ENCODE assay signal across 9 cellular contexts in the genomic region with DNA sequence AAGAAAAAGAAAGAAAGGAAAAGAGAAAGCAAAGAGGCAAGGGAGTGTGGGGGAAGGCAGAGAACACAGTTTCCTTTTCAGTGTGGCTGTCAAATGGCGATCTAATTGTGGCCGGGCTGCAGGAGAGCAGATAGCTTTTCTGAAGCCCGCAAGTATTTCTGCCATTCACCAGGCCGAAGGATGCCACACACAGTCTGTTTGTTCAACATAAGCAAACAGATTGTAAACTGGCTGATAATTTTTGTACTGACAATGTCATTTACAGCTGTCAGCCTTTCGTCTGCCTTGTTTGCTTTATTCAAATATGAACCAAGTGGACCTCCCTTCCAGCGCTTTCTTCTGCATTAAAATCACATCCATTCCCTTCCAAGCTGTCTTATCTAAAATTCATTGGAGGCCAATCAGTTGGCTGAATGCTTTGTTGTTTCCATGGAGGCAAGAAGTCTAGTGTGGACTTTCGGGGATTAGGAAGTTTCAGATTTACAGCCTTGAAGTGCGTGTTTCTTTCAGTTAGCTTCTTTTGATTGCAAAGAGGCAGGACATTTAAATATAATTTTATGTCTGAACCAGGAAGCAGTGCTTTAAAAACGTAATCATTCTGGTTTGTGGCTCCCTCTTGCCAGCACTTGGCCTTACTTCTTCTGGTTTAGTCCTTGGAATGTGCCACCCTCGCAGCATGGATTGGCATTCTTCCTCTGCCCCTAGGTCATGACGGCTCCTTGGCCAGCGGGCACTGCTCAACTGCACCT.
DNase-seq lines count a peak whose midpoint lies in the region; ATAC-seq and TF ChIP-seq lines count a peak whose summit lies in the region.
"Had no signal": no experiment of that assay in that cellular context is flagged by ENCODE, and none has a peak within 500 bp of the region (broad histone marks: within the 10 kb centered on the region; RNA-seq: fewer than 3 reads in every experiment).

No MANE protein-coding gene starts in this region.

- CTCF ChIA-PET in CD8-positive, alpha-beta memory T cell (lab: Charles Lee): no interaction called here
- CTCF ChIA-PET in MCF 10A (lab: Yijun Ruan, JAX): interaction anchor here (0.6 to 2.4 kb wide), 16 partner anchors 9 to 281 kb away, joined by 3 to 29 read pairs (median 3); no protein-coding TSS in a partner anchor

- POLR2A ChIA-PET in CD8-positive, alpha-beta memory T cell (lab: Charles Lee): no interaction called here
- POLR2A ChIA-PET in MCF 10A (lab: Yijun Ruan, JAX): interaction anchor here (0.7 to 2.7 kb wide), 11 partner anchors 10 to 360 kb away, joined by 3 to 33 read pairs (median 6); no protein-coding TSS in a partner anchor
- POLR2A ChIA-PET in naive thymus-derived CD8-positive, alpha-beta T cell (lab: Charles Lee): no interaction called here

- H3K27me3 Mint-ChIP-seq in CD8-positive, alpha-beta memory T cell: peaks cover 0 to 5% of the 10 kb centered on the region in 2 donors
- no peaks in the 10 kb centered on the region for H3K27me3 Mint-ChIP-seq in MCF 10A (ENCODE audit: insufficient read depth, unreplicated experiment)
- H3K27me3 Mint-ChIP-seq in naive thymus-derived CD8-positive, alpha-beta T cell: peaks cover 7 to 44% (median 13%) of the 10 kb centered on the region in 5 donors

- H3K27ac Mint-ChIP-seq in CD8-positive, alpha-beta memory T cell: peak overlapping the region in 1 of 8 donors; percentile 88
- peak overlapping the region; percentile 5 for H3K27ac Mint-ChIP-seq in MCF 10A (ENCODE audit: low read depth, unreplicated experiment)
- H3K27ac Mint-ChIP-seq in naive thymus-derived CD8-positive, alpha-beta T cell: peak overlapping the region in 2 of 10 donors; percentile 27 to 42

- H2AFZ ChIP-seq in MM.1S (ENCODE audit: low read length): peak overlapping the region; percentile 92

- peak overlapping the region; percentile 85 for H3K4me2 ChIP-seq in MM.1S (ENCODE audit: low read depth, low read length)

- H3K4me1 ChIP-seq in CD8-positive, alpha-beta memory T cell (ENCODE audit: insufficient read depth, low read length): no peaks in the 10 kb centered on the region
- 0 out of 2 replicates have a peak, but pooled peaks cover 5% of the 10 kb centered on the region for H3K4me1 ChIP-seq in MM.1S (ENCODE audit: low read length)

- no peaks in the 10 kb centered on the region for H3F3A ChIP-seq in MM.1S (ENCODE audit: insufficient read depth, low read length)

- H3K9me3 Mint-ChIP-seq in CD8-positive, alpha-beta memory T cell: peaks cover 0 to 16% (median 3%) of the 10 kb centered on the region in 5 donors
- no peaks in the 10 kb centered on the region for H3K9me3 Mint-ChIP-seq in MCF 10A (ENCODE audit: unreplicated experiment)
- H3K9me3 Mint-ChIP-seq in naive thymus-derived CD8-positive, alpha-beta T cell: peaks cover 0 to 6% (median 0%) of the 10 kb centered on the region in 9 donors

- H3K9me2 ChIP-seq in MM.1S (replicated peaks; ENCODE audit: insufficient read depth, low read length): no peaks in the 10 kb centered on the region

- no peaks in the 10 kb centered on the region for H3K9me3 ChIP-seq in CD8-positive, alpha-beta memory T cell (ENCODE audit: low read length)
- H3K9me3 ChIP-seq in MM.1S (replicated peaks; ENCODE audit: insufficient read depth, low read length): no peaks in the 10 kb centered on the region

- peak overlapping the region; percentile 43 for H3K27ac ChIP-seq in CD8-positive, alpha-beta memory T cell (ENCODE audit: low read depth, low read length)
- peak overlapping the region; percentile 44; the same call in 1 of the 2 replicates for H3K27ac ChIP-seq in MM.1S (ENCODE audit: low read length)

- H3K9ac ChIP-seq in MM.1S (ENCODE audit: low read length): peak overlapping the region; percentile 34

- no peaks in the 10 kb centered on the region for H3K36me3 ChIP-seq in CD8-positive, alpha-beta memory T cell (ENCODE audit: insufficient read depth, low read length)
- H3K36me3 ChIP-seq in MM.1S (replicated peaks; ENCODE audit: insufficient read depth, low read length): no peaks in the 10 kb centered on the region

- H3K4me3 Mint-ChIP-seq in CD8-positive, alpha-beta memory T cell: peak overlapping the region in 1 of 7 donors; percentile 13
- H3K4me3 Mint-ChIP-seq in MCF 10A (ENCODE audit: unreplicated experiment): peak overlapping the region; percentile 20
- H3K4me3 Mint-ChIP-seq in naive thymus-derived CD8-positive, alpha-beta T cell: peak overlapping the region in 9 of 10 donors; percentile 36 to 81 (median 67)

- no TSS peak for BruUV-seq in MCF 10A (replicated peaks; lab: Mats Ljungman, UMichigan)

- no peak for DNase-seq in CD8-positive, alpha-beta memory T cell
- DNase-seq in MM.1S: peak; percentile 55
- peak; percentile 34 for DNase-seq in MCF 10A (ENCODE audit: unreplicated experiment)
- no peak for DNase-seq in naive thymus-derived CD8-positive, alpha-beta T cell
- no peak for DNase-seq in mucosa of gallbladder (ENCODE audit: low spot score)
- DNase-seq in activated CD4-positive, CD25-positive, alpha-beta regulatory T cell treated with anti-CD3 and anti-CD28 coated beads, Interleukin-2, amount 50 U/mL, for 72 hours: no peak
- DNase-seq in DMS79 (lab: John Stamatoyannopoulos, UW): no peak
- DNase-seq in ureter (ENCODE audit: low spot score): no peak
- DNase-seq: occipital lobe had no signal

- intact Hi-C loops in MCF 10A (cut with micrococcal nuclease): no loop called here

- H4K20me1 ChIP-seq in MM.1S (ENCODE audit: insufficient read depth, low read length): no peaks in the 10 kb centered on the region

- H3K79me2 ChIP-seq in MM.1S (ENCODE audit: low read length): no peaks in the 10 kb centered on the region

- TF ChIP-seq CTCF in MM.1S (IDR thresholded peaks at IDR 0.05; ENCODE audit: low read length) (no peak), MCF 10A (IDR thresholded peaks at IDR 0.05; ENCODE audit: unreplicated experiment) (no peak)

- no peak overlapping the region for H3K4me3 ChIP-seq in CD8-positive, alpha-beta memory T cell (ENCODE audit: low read length)
- H3K4me3 ChIP-seq in MM.1S (ENCODE audit: low read length): peak overlapping the region; percentile 63

- no peak for ATAC-seq in naive thymus-derived CD8-positive, alpha-beta T cell

- H3K4me1 Mint-ChIP-seq in CD8-positive, alpha-beta memory T cell: no peaks in the 10 kb centered on the region
- H3K4me1 Mint-ChIP-seq in MCF 10A (ENCODE audit: insufficient read depth, unreplicated experiment): peaks cover 26% of the 10 kb centered on the region
- H3K4me1 Mint-ChIP-seq in naive thymus-derived CD8-positive, alpha-beta T cell: peaks cover 5 to 28% (median 21%) of the 10 kb centered on the region in 4 donors

- no peaks in the 10 kb centered on the region for H3K36me3 Mint-ChIP-seq in CD8-positive, alpha-beta memory T cell
- H3K36me3 Mint-ChIP-seq in MCF 10A (ENCODE audit: insufficient read depth, unreplicated experiment): no peaks in the 10 kb centered on the region
- H3K36me3 Mint-ChIP-seq in naive thymus-derived CD8-positive, alpha-beta T cell: no peaks in the 10 kb centered on the region

- H3K27me3 ChIP-seq in CD8-positive, alpha-beta memory T cell (ENCODE audit: insufficient read depth, low read length, poor library complexity, severe bottlenecking): no peaks in the 10 kb centered on the region
- no peaks in the 10 kb centered on the region for H3K27me3 ChIP-seq in MM.1S (replicated peaks; ENCODE audit: insufficient read depth, low read length)

Comparison
In these comparisons a context has a peak if more than half of its experiments do, and no peak if none do; other contexts are left out.
1. DNase-seq: peak in MM.1S (single experiment) and MCF 10A (single experiment); none in CD8-positive, alpha-beta memory T cell (0 of 5), naive thymus-derived CD8-positive, alpha-beta T cell (0 of 10), mucosa of gallbladder (single experiment), activated CD4-positive, CD25-positive, alpha-beta regulatory T cell treated with anti-CD3 and anti-CD28 coated beads, Interleukin-2, amount 50 U/mL, for 72 hours (single experiment), DMS79 (single experiment) and ureter (single experiment).